10 cellular contexts compared by ENCODE assay signal in the genomic region with DNA sequence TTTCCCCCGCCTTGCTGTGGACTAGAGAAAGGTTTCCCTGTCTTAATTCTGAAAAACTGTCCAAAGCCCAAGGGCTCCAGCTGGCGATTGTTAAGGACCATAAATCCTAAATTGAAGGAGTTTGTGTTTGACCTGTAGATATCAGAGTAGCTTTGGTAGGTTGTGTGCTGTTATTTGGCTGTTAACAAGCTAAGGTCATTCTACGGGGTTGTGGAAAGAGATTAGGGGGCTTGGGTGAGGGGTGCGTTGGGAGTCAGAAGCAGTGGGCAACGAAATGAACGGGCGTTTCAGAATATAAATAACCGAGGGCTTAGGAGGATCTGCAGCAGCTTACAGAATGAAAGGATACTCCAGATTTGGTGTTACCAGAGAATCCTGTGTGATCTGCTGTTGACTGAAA. TPM values are rescaled to one million over a fixed set of nuclear protein-coding genes. Genes with fewer than 3 reads are reported as not detected.
DNase-seq lines count a peak whose midpoint lies in the region; ATAC-seq and TF ChIP-seq lines count a peak whose summit lies in the region.
"Had no signal": no experiment of that assay in that cellular context is flagged by ENCODE, and none has a peak within 500 bp of the region (broad histone marks: within the 10 kb centered on the region; RNA-seq: fewer than 3 reads in every experiment).

No MANE protein-coding gene starts in this region.

- H3K27me3 ChIP-seq in NT2/D1 (ENCODE audit: insufficient read depth, insufficient read length) (peaks cover 22% of the 10 kb centered on the region), endodermal cell (ENCODE audit: control insufficient read depth, insufficient read depth, low read length, poor library complexity, severe bottlenecking) (peaks cover 31% of the 10 kb centered on the region), smooth muscle cell (ENCODE audit: low read depth) (peaks cover 20% of the 10 kb centered on the region)

- peak overlapping the region; percentile 37 for H3K4me3 ChIP-seq in NT2/D1 (ENCODE audit: insufficient read length, low read depth)
- peak overlapping the region; percentile 98 for H3K4me3 ChIP-seq in endodermal cell (ENCODE audit: low read length)
- peak overlapping the region; percentile 49 for H3K4me3 ChIP-seq in smooth muscle cell
- H3K4me3 ChIP-seq: adrenal gland, tibial artery had no signal

- H3K27ac Mint-ChIP-seq in activated naive CD4-positive, alpha-beta T cell treated with anti-CD3 and anti-CD28 coated beads, Interleukin-2, amount 50 U/mL, for 24 hours, result peak overlapping the region; percentile 80
- H3K27ac Mint-ChIP-seq in endodermal cell, result no peak overlapping the region

- H3K9ac ChIP-seq in NT2/D1 (ENCODE audit: insufficient read length, low read depth), result peak overlapping the region; percentile 1
- H3K9ac ChIP-seq in endodermal cell (ENCODE audit: extremely low read depth, low read length, poor library complexity, severe bottlenecking), result no peak overlapping the region
- H3K9ac ChIP-seq in smooth muscle cell (ENCODE audit: low read depth), result no peak overlapping the region

- no peaks in the 10 kb centered on the region for H3K9me3 Mint-ChIP-seq in activated naive CD4-positive, alpha-beta T cell treated with anti-CD3 and anti-CD28 coated beads, Interleukin-2, amount 50 U/mL, for 24 hours
- H3K9me3 Mint-ChIP-seq in endodermal cell, result peaks cover 1% of the 10 kb centered on the region

- H3K36me3 ChIP-seq in NT2/D1 (ENCODE audit: insufficient read depth, insufficient read length, low read length) (no peaks in the 10 kb centered on the region), endodermal cell (ENCODE audit: control insufficient read depth, insufficient read depth, low read length) (no peaks in the 10 kb centered on the region), smooth muscle cell (ENCODE audit: low read depth) (no peaks in the 10 kb centered on the region)
- H3K36me3 ChIP-seq: adrenal gland, tibial artery had no signal

- H3K9me3 ChIP-seq in NT2/D1 (ENCODE audit: insufficient read depth, low read length) (no peaks in the 10 kb centered on the region), endodermal cell (ENCODE audit: control insufficient read depth, low read length) (no peaks in the 10 kb centered on the region), smooth muscle cell (replicated peaks; ENCODE audit: low read depth) (no peaks in the 10 kb centered on the region)
- H3K9me3 ChIP-seq: adrenal gland, tibial artery had no signal

- H3K4me2 ChIP-seq in smooth muscle cell, result peak overlapping the region; percentile 91

- peaks cover 55% of the 10 kb centered on the region for H3K4me1 Mint-ChIP-seq in activated naive CD4-positive, alpha-beta T cell treated with anti-CD3 and anti-CD28 coated beads, Interleukin-2, amount 50 U/mL, for 24 hours
- H3K4me1 Mint-ChIP-seq in endodermal cell, result peaks cover 31% of the 10 kb centered on the region

- no peaks in the 10 kb centered on the region for H4K20me1 ChIP-seq in smooth muscle cell (ENCODE audit: low read depth)

- peaks cover 2% of the 10 kb centered on the region for H3K36me3 Mint-ChIP-seq in activated naive CD4-positive, alpha-beta T cell treated with anti-CD3 and anti-CD28 coated beads, Interleukin-2, amount 50 U/mL, for 24 hours
- no peaks in the 10 kb centered on the region for H3K36me3 Mint-ChIP-seq in endodermal cell (ENCODE audit: low read depth)

- peaks cover 16% of the 10 kb centered on the region for H3K27me3 Mint-ChIP-seq in activated naive CD4-positive, alpha-beta T cell treated with anti-CD3 and anti-CD28 coated beads, Interleukin-2, amount 50 U/mL, for 24 hours
- peaks cover 30% of the 10 kb centered on the region for H3K27me3 Mint-ChIP-seq in endodermal cell (ENCODE audit: insufficient read depth)

- TF ChIP-seq CTCF in endodermal cell (conservative IDR thresholded peaks at IDR 0.05) (no peak), smooth muscle cell (IDR thresholded peaks at IDR 0.05; ENCODE audit: borderline replicate concordance, insufficient read depth, poor library complexity, severe bottlenecking) (no peak), omental fat pad (IDR thresholded peaks at IDR 0.05) (no peak)

- H2AFZ ChIP-seq in smooth muscle cell (ENCODE audit: low read depth), result no peak overlapping the region

- no peaks in the 10 kb centered on the region for H3K4me1 ChIP-seq in NT2/D1 (ENCODE audit: insufficient read depth, insufficient read length)
- H3K4me1 ChIP-seq in endodermal cell (ENCODE audit: control insufficient read depth, insufficient read depth, low read length), result peaks cover 3% of the 10 kb centered on the region
- peaks cover 14% of the 10 kb centered on the region for H3K4me1 ChIP-seq in smooth muscle cell (ENCODE audit: low read depth)
- H3K4me1 ChIP-seq: adrenal gland had no signal

- DNase-seq in activated naive CD4-positive, alpha-beta T cell (lab: John Stamatoyannopoulos, UW), result no peak
- DNase-seq in NT2/D1 (ENCODE audit: low read depth, low spot score), result no peak
- DNase-seq in endodermal cell, result no peak
- no peak for DNase-seq in smooth muscle cell (lab: John Stamatoyannopoulos, UW; ENCODE audit: unreplicated experiment)
- DNase-seq in OCI-M1 (lab: John Stamatoyannopoulos, UW), result no peak
- no peak for DNase-seq in omental fat pad (ENCODE audit: low spot score)
- no peak for DNase-seq in CD1c-positive myeloid dendritic cell (ENCODE audit: extremely low spot score)
- DNase-seq: adrenal gland, tibial artery had no signal

- ATAC-seq in omental fat pad (ENCODE audit: low FRiP score), result no peak

- no peaks in the 10 kb centered on the region for H3K79me2 ChIP-seq in smooth muscle cell (ENCODE audit: low read depth)

- H3K27ac ChIP-seq in endodermal cell (ENCODE audit: low read depth, low read length) (no peak overlapping the region), smooth muscle cell (ENCODE audit: low read depth) (no peak overlapping the region)
- H3K27ac ChIP-seq: adrenal gland, tibial artery had no signal

- peaks cover 12% of the 10 kb centered on the region for H3F3A ChIP-seq in smooth muscle cell (ENCODE audit: low read depth)

- 7 to 14% methylated on average over 5 to 8 of the region's 8 CpGs for WGBS in endodermal cell (ENCODE audit: insufficient coverage in 1 of 2, insufficient read length in 1 of 2), 2 experiments
- 11% methylated on average over 8 of the region's 8 CpGs for WGBS in smooth muscle cell (ENCODE audit: low lambda C conversion rate)

- peak overlapping the region; percentile 85 for H3K4me3 Mint-ChIP-seq in activated naive CD4-positive, alpha-beta T cell treated with anti-CD3 and anti-CD28 coated beads, Interleukin-2, amount 50 U/mL, for 24 hours
- peak overlapping the region; percentile 70 for H3K4me3 Mint-ChIP-seq in endodermal cell

RNA-seq across cellular contexts. Expression of a gene that starts 32.6 kb away (rescaled TPM):
- 1 to 10 TPM; 2.1 to 3.6 TPM for total RNA-seq in endodermal cell
- polyA plus RNA-seq in endodermal cell (2013, experiment 1 of 2), result 4.9 TPM
- 2.8 TPM for polyA plus RNA-seq in endodermal cell (2013, experiment 2 of 2)
- total RNA-seq in smooth muscle cell, result 5.1 and 19.7 TPM in 2 replicates
- 7.6 and 13.3 TPM in 2 replicates for polyA plus RNA-seq in smooth muscle cell
- total RNA-seq in omental fat pad, result 10 to 100 TPM; 15.7 to 39.7 (median 20.5) TPM

RNA-seq across cellular contexts. Expression of a gene that starts 50.5 kb away (rescaled TPM):
- 10 to 100 TPM; 11.3 to 23.5 TPM for total RNA-seq in endodermal cell
- 14.1 TPM for polyA plus RNA-seq in endodermal cell (2013, experiment 1 of 2)
- 16.1 TPM for polyA plus RNA-seq in endodermal cell (2013, experiment 2 of 2)
- total RNA-seq in smooth muscle cell, result 11.1 and 12.1 TPM in 2 replicates
- polyA plus RNA-seq in smooth muscle cell, result 6.3 and 12.1 TPM in 2 replicates
- total RNA-seq in omental fat pad, result 10 to 100 TPM in 1 of 4 donors, 1 to 10 TPM in 3; 6.5 to 14.2 (median 7.4) TPM

Comparison
In these comparisons a context has a peak if more than half of its experiments do, and no peak if none do; other contexts are left out.
1. H3K4me3 ChIP-seq: peak in every context shown above with its lines; median percentile 98 in endodermal cell; 49 in smooth muscle cell; 37 in NT2/D1.